Comparison of ENCODE assay signal across 10 cellular contexts in the genomic region with DNA sequence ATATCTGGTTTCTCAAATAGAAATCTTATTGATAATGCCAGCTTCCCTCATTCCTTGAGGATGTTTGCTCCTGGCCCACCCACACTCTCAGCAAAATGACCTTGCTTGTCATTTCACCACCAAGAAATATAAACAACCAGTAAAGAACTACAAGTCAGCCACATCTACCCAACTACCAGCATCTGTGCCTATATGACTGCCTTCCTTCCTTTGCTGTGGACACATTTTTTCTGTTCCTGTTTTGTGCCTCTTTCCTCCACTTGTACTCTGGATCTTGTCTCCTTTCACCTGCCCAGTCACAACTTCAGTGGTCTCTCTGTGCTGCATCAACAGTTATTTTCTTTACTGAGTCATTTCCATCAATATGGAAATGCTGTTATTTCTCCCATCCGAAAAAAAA. TPM values are rescaled to one million over a fixed set of nuclear protein-coding genes. Genes with fewer than 3 reads are reported as not detected.
DNase-seq lines count a peak whose midpoint lies in the region; ATAC-seq lines count a peak whose summit lies in the region.
"Had no signal": no experiment of that assay in that cellular context is flagged by ENCODE, and none has a peak within 500 bp of the region (broad histone marks: within the 10 kb centered on the region; RNA-seq: fewer than 3 reads in every experiment).

No MANE protein-coding gene starts in this region.

- H3K4me3 Mint-ChIP-seq in memory B cell = no peak overlapping the region

- H3K4me1 Mint-ChIP-seq in memory B cell = peaks cover 41% of the 10 kb centered on the region

- ATAC-seq in GM18867 (IDR thresholded peaks at IDR 0.05; ENCODE audit: unreplicated experiment) (peak; percentile 54), GM21737 (IDR thresholded peaks at IDR 0.05; ENCODE audit: unreplicated experiment) (peak; percentile 81), HG03571 (IDR thresholded peaks at IDR 0.05; ENCODE audit: unreplicated experiment) (peak; percentile 61), memory B cell (ENCODE audit: low read depth) (no peak)

- H3K27me3 Mint-ChIP-seq in memory B cell = no peaks in the 10 kb centered on the region

- DNase-seq in memory B cell (ENCODE audit: low spot score in 2 of 2) (no peak), mesenteric fat pad (ENCODE audit: low spot score) (no peak), NCI-H1694 treated with DMSO at 0.1 percent for 48 hours (lab: John Stamatoyannopoulos, UW) (no peak), NCI-H1105 treated with DMSO at 0.1 percent for 48 hours (lab: John Stamatoyannopoulos, UW) (no peak)
- DNase-seq: activated CD4-positive, alpha-beta T cell treated with anti-CD3 and anti-CD28 coated beads for 1 hour; brain microvascular endothelial cell; DND-41 had no signal

- peak overlapping the region; percentile 30 for H3K27ac Mint-ChIP-seq in memory B cell

- H3K9me3 Mint-ChIP-seq in memory B cell = no peaks in the 10 kb centered on the region

- peaks cover 7% of the 10 kb centered on the region for H3K36me3 Mint-ChIP-seq in memory B cell

RNA-seq across cellular contexts. Expression of a gene that starts 20.3 kb away (rescaled TPM):
- total RNA-seq in mesenteric fat pad = 30.6 TPM
